In the genomic region with DNA sequence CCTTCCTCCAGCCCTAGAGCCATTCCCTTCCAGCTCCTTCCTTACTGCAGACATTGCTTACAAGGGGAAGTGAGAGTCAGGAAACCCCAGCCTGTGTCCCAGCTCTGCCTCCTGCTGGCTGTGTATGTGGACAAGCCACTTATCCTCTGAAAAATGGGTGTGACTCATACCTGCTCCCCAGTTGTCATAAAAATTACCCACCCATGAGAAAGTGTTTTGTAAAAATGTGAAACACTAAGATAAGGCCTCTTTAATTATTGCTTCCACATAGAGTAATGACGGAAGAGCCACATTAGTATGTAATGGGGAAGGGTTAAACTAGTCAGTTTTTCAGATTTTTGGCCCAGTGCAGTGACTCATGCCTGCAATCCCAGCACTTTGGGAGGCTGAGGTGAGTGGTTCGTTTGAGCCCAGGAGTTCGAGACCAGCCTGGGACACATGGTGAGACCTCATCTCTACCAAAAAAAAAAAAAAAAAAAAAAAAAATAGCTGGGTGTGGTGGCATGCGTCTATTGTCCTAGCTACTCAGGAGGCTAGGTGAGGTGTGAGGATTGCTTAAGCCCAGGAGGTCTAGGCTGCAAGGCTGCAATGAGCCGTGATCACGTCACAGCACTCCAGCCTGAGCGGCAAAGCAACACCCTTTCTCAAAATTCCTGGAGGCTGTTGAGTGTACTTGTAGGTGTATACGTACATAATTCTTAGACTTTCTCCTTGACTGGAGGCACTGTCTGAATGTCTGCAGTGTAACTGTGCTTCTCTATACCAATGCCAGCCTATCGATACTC, we compare ENCODE assay signal across 9 cellular contexts.
A peak's percentile ranks its signal among the peaks of the same experiment; 100 is the strongest.
DNase-seq lines count a peak whose midpoint lies in the region; ATAC-seq and TF ChIP-seq lines count a peak whose summit lies in the region.
"Had no signal": no experiment of that assay in that cellular context is flagged by ENCODE, and none has a peak within 500 bp of the region (broad histone marks: within the 10 kb centered on the region; RNA-seq: fewer than 3 reads in every experiment).

No MANE protein-coding gene starts in this region.

- TF ChIP-seq CTCF in cardiac muscle cell (IDR thresholded peaks at IDR 0.05; ENCODE audit: low read depth, low read length), result peak; percentile 56

- no peak overlapping the region for H3K4me3 ChIP-seq in cardiac muscle cell

- H3K4me1 ChIP-seq in cardiac muscle cell (ENCODE audit: low read depth), result peaks cover 11% of the 10 kb centered on the region

- peak overlapping the region; percentile 97 for H3K27ac ChIP-seq in cardiac muscle cell
- H3K27ac ChIP-seq: neutrophil had no signal

- H3K27me3 ChIP-seq in cardiac muscle cell, result no peaks in the 10 kb centered on the region
- H3K27me3 ChIP-seq: neutrophil had no signal

- no peaks in the 10 kb centered on the region for H3K36me3 ChIP-seq in cardiac muscle cell
- H3K36me3 ChIP-seq: neutrophil had no signal

- no peak for ATAC-seq in HG03442 (IDR thresholded peaks at IDR 0.05; ENCODE audit: unreplicated experiment)

- peak; percentile 20 for DNase-seq in NCI-H146 (lab: John Stamatoyannopoulos, UW)
- no peak for DNase-seq in NCI-H146 treated with DMSO at 0.1 percent for 48 hours (lab: John Stamatoyannopoulos, UW; ENCODE audit: unreplicated experiment)
- DNase-seq in RPMI7951 (ENCODE audit: low read depth), result peak; percentile 67
- peak; percentile 50 to 59 for DNase-seq in cardiac muscle cell (ENCODE audit: low read depth in 1 of 2, low spot score in 1 of 2)
- peak; percentile 43 for DNase-seq in stromal cell of bone marrow (ENCODE audit: low read depth)
- DNase-seq in NK-92 (lab: John Stamatoyannopoulos, UW; ENCODE audit: unreplicated experiment), result no peak
- DNase-seq in NCI-H2029 treated with DMSO at 0.1 percent for 48 hours (lab: John Stamatoyannopoulos, UW), result no peak

- H3K9me3 ChIP-seq in cardiac muscle cell (ENCODE audit: low read depth), result no peaks in the 10 kb centered on the region
- H3K9me3 ChIP-seq: neutrophil had no signal

Comparison
In these comparisons a context has a peak if more than half of its experiments do, and no peak if none do; other contexts are left out.
1. DNase-seq: peak in NCI-H146 (single experiment), RPMI7951 (single experiment), cardiac muscle cell (2 of 2) and stromal cell of bone marrow (single experiment); none in NCI-H146 treated with DMSO at 0.1 percent for 48 hours (single experiment), NK-92 (single experiment) and NCI-H2029 treated with DMSO at 0.1 percent for 48 hours (single experiment).